1 cellular context compared by ENCODE assay signal in genomic region chr10:21497177-21497807, GRCh38.
A peak's percentile ranks its signal among the peaks of the same experiment; 100 is the strongest.
TF ChIP-seq lines count a peak whose summit lies in the region.

No MANE protein-coding gene starts in this region.

TF ChIP-seq in K562, 482 proteins besides CTCF, POLR2A, EP300 and RAD21 (continued from another document):
- TF ChIP-seq POLR2G (IDR thresholded peaks at IDR 0.05; ENCODE audit: low read depth, low read length) (peak; percentile 28; the same call in 1 of the 2 replicates), NCOA6 (IDR thresholded peaks at IDR 0.05) (no peak), TAL1 (IDR thresholded peaks at IDR 0.05) (no peak), BRD4 (IDR thresholded peaks at IDR 0.05) (0 out of 2 replicates have a peak, but pooled peaks have one; percentile 24), ZNF75A (CRISPR knock-in tag; IDR thresholded peaks at IDR 0.05) (no peak), TAF15 (IDR thresholded peaks at IDR 0.05; ENCODE audit: low read depth, low read length) (no peak), TRIM25 (IDR thresholded peaks at IDR 0.05; ENCODE audit: borderline replicate concordance) (no peak), TFAP4 (CRISPR knock-in tag; IDR thresholded peaks at IDR 0.05; ENCODE audit: borderline replicate concordance) (no peak), HDAC6 (IDR thresholded peaks at IDR 0.05; ENCODE audit: low read depth, low read length) (no peak), KLF16 (IDR thresholded peaks at IDR 0.05) (no peak), KAT2B (IDR thresholded peaks at IDR 0.05; ENCODE audit: low read depth, low read length) (no peak), ZBTB17 (CRISPR knock-in tag; IDR thresholded peaks at IDR 0.05) (no peak), TBL1XR1 (IDR thresholded peaks at IDR 0.05; ENCODE audit: low read length in 2 of 2) (no peak), ATF1 (CRISPR knock-in tag; IDR thresholded peaks at IDR 0.05) (no peak), ATF1 (tag; IDR thresholded peaks at IDR 0.05) (no peak), U2AF2 (optimal IDR thresholded peaks at IDR 0.05; ENCODE audit: low read depth, low read length) (no peak), NFIC (IDR thresholded peaks at IDR 0.05) (peak; percentile 86), SNIP1 (IDR thresholded peaks at IDR 0.05; ENCODE audit: low read depth) (0 out of 2 replicates have a peak, but pooled peaks have one; percentile 44), GABPB2 (CRISPR knock-in tag; conservative IDR thresholded peaks at IDR 0.05) (no peak), ESRRA (IDR thresholded peaks at IDR 0.05; ENCODE audit: borderline replicate concordance, low read depth) (no peak)
- TF ChIP-seq, protein P1, sequence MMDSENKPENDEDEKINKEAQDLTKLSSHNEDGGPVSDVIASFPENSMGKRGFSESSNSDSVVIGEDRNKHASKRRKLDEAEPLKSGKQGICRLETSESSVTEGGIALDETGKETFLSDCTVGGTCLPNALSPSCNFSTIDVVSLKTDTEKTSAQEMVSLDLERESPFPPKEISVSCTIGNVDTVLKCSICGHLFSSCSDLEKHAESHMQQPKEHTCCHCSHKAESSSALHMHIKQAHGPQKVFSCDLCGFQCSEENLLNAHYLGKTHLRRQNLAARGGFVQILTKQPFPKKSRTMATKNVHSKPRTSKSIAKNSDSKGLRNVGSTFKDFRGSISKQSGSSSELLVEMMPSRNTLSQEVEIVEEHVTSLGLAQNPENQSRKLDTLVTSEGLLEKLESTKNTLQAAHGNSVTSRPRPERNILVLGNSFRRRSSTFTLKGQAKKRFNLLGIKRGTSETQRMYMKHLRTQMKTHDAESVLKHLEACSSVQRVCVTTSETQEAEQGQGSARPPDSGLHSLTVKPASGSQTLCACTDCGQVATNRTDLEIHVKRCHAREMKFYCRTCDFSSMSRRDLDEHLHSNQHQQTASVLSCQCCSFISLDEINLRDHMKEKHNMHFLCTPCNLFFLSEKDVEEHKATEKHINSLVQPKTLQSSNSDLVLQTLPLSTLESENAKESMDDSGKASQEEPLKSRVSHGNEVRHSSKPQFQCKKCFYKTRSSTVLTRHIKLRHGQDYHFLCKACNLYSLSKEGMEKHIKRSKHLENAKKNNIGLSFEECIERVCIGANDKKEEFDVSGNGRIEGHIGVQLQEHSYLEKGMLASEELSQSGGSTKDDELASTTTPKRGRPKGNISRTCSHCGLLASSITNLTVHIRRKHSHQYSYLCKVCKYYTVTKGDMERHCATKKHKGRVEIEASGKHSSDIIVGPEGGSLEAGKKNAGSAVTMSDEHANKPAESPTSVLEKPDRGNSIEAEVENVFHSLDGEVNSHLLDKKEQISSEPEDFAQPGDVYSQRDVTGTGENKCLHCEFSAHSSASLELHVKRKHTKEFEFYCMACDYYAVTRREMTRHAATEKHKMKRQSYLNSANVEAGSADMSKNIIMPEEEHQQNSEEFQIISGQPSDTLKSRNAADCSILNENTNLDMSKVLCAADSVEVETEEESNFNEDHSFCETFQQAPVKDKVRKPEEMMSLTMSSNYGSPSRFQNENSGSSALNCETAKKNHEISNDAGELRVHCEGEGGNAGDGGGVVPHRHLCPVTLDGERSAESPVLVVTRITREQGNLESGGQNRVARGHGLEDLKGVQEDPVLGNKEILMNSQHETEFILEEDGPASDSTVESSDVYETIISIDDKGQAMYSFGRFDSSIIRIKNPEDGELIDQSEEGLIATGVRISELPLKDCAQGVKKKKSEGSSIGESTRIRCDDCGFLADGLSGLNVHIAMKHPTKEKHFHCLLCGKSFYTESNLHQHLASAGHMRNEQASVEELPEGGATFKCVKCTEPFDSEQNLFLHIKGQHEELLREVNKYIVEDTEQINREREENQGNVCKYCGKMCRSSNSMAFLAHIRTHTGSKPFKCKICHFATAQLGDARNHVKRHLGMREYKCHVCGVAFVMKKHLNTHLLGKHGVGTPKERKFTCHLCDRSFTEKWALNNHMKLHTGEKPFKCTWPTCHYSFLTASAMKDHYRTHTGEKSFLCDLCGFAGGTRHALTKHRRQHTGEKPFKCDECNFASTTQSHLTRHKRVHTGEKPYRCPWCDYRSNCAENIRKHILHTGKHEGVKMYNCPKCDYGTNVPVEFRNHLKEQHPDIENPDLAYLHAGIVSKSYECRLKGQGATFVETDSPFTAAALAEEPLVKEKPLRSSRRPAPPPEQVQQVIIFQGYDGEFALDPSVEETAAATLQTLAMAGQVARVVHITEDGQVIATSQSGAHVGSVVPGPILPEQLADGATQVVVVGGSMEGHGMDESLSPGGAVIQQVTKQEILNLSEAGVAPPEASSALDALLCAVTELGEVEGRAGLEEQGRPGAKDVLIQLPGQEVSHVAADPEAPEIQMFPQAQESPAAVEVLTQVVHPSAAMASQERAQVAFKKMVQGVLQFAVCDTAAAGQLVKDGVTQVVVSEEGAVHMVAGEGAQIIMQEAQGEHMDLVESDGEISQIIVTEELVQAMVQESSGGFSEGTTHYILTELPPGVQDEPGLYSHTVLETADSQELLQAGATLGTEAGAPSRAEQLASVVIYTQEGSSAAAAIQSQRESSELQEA (IDR thresholded peaks at IDR 0.05; ENCODE audit: low read depth), result no peak
